Comparison of ENCODE assay signal across 9 cellular contexts in genomic region chr22:21009638-21010425, GRCh38. TPM values are rescaled to one million over a fixed set of nuclear protein-coding genes. Genes with fewer than 3 reads are reported as not detected.
DNase-seq lines count a peak whose midpoint lies in the region; ATAC-seq and TF ChIP-seq lines count a peak whose summit lies in the region.
"Had no signal": no experiment of that assay in that cellular context is flagged by ENCODE, and none has a peak within 500 bp of the region (broad histone marks: within the 10 kb centered on the region; RNA-seq: fewer than 3 reads in every experiment).

No MANE protein-coding gene starts in this region.

- no peak for ATAC-seq in activated T-helper 17 cell treated with anti-CD3 and anti-CD28 coated beads, Interleukin-2, amount 50 U/mL, for 72 hours (replicated peaks)
- ATAC-seq in GM21360 (IDR thresholded peaks at IDR 0.05; ENCODE audit: unreplicated experiment) = no peak

- H3K9me3 ChIP-seq in HEK293 (ENCODE audit: control insufficient read depth, insufficient read depth, low read depth, low read length) = no peaks in the 10 kb centered on the region
- no peaks in the 10 kb centered on the region for H3K9me3 ChIP-seq in iPS-20b (ENCODE audit: insufficient read depth, low read depth, low read length)

- no peaks in the 10 kb centered on the region for H3K36me3 Mint-ChIP-seq in activated CD4-positive, alpha-beta memory T cell treated with anti-CD3 and anti-CD28 coated beads, Interleukin-2, amount 10 ng/mL, durations not matched to agents 7 days and 5 days (ENCODE audit: low read depth)
- H3K36me3 Mint-ChIP-seq in activated T-helper 17 cell treated with anti-CD3 and anti-CD28 coated beads, Interleukin-2, amount 50 U/mL, for 72 hours (ENCODE audit: low read depth) = no peaks in the 10 kb centered on the region

- H3K4me3 ChIP-seq in HEK293 (ENCODE audit: low read depth, low read length) (no peak overlapping the region), iPS-20b (ENCODE audit: low read length) (peak overlapping the region; percentile 20; the same call in 1 of the 2 replicates)

- CTCF ChIA-PET in HEK293 (lab: Yijun Ruan, JAX) = interaction anchor here (0.7 kb wide), 1 partner anchor 36 kb away, joined by 3 read pairs; the partner anchor contains the start of gene LRRC74B
- CTCF ChIA-PET in activated CD4-positive, alpha-beta memory T cell treated with anti-CD3 and anti-CD28 coated beads, Interleukin-2, amount 10 ng/mL, durations not matched to agents 7 days and 5 days (lab: Charles Lee) = no interaction called here

- no peak overlapping the region for H3K27ac Mint-ChIP-seq in activated CD4-positive, alpha-beta memory T cell treated with anti-CD3 and anti-CD28 coated beads, Interleukin-2, amount 10 ng/mL, durations not matched to agents 7 days and 5 days
- no peak overlapping the region for H3K27ac Mint-ChIP-seq in activated T-helper 17 cell treated with anti-CD3 and anti-CD28 coated beads, Interleukin-2, amount 50 U/mL, for 72 hours

- no peak overlapping the region for H3K4me3 Mint-ChIP-seq in activated CD4-positive, alpha-beta memory T cell treated with anti-CD3 and anti-CD28 coated beads, Interleukin-2, amount 10 ng/mL, durations not matched to agents 7 days and 5 days
- no peak overlapping the region for H3K4me3 Mint-ChIP-seq in activated T-helper 17 cell treated with anti-CD3 and anti-CD28 coated beads, Interleukin-2, amount 50 U/mL, for 72 hours

- H3K27me3 Mint-ChIP-seq in activated CD4-positive, alpha-beta memory T cell treated with anti-CD3 and anti-CD28 coated beads, Interleukin-2, amount 10 ng/mL, durations not matched to agents 7 days and 5 days = no peaks in the 10 kb centered on the region
- no peaks in the 10 kb centered on the region for H3K27me3 Mint-ChIP-seq in activated T-helper 17 cell treated with anti-CD3 and anti-CD28 coated beads, Interleukin-2, amount 50 U/mL, for 72 hours

- TF ChIP-seq CTCF in HEK293 (tag by site-specific recombination; IDR thresholded peaks at IDR 0.05) = no peak

- peaks cover 0 to 9% of the 10 kb centered on the region in 2 experiments; a peak in 1 of 3 replicates for H3K36me3 ChIP-seq in HEK293 (ENCODE audit: control insufficient read depth in 2 of 2, insufficient read depth in 1 of 2, low read length in 2 of 2)
- 0 out of 2 replicates have a peak, but pooled peaks cover 3% of the 10 kb centered on the region for H3K36me3 ChIP-seq in iPS-20b (ENCODE audit: insufficient read depth, low read depth, low read length)

- no peaks in the 10 kb centered on the region for H3K4me1 ChIP-seq in HEK293 (ENCODE audit: control insufficient read depth, insufficient read depth, low read length)
- H3K4me1 ChIP-seq in iPS-20b (ENCODE audit: insufficient read depth, low read length) = peaks cover 18% of the 10 kb centered on the region

- no peaks in the 10 kb centered on the region for H3K9me3 Mint-ChIP-seq in activated CD4-positive, alpha-beta memory T cell treated with anti-CD3 and anti-CD28 coated beads, Interleukin-2, amount 10 ng/mL, durations not matched to agents 7 days and 5 days
- H3K9me3 Mint-ChIP-seq in activated T-helper 17 cell treated with anti-CD3 and anti-CD28 coated beads, Interleukin-2, amount 50 U/mL, for 72 hours = no peaks in the 10 kb centered on the region

- H3K27me3 ChIP-seq in iPS-20b (ENCODE audit: insufficient read depth, low read length) = peaks cover 12% of the 10 kb centered on the region; the same call in 1 of the 2 replicates

- peak; percentile 57 for DNase-seq in AG08395 (ENCODE audit: low spot score)
- DNase-seq in activated CD4-positive, alpha-beta memory T cell treated with anti-CD3 and anti-CD28 coated beads, Interleukin-2, amount 10 ng/mL, durations not matched to agents 7 days and 5 days = peak; percentile 44
- DNase-seq in stimulated activated CD8-positive, alpha-beta memory T cell treated with anti-CD3 and anti-CD28 coated beads, Interleukin-4, amount 100 ng/mL, for 48 hours = no peak
- no peak for DNase-seq in 8988T
- DNase-seq: NCI-H524 had no signal

- H3K27ac ChIP-seq in HEK293 (ENCODE audit: extremely low read depth, low read depth, low read length) = no peak overlapping the region
- peak overlapping the region; percentile 38 for H3K27ac ChIP-seq in iPS-20b (ENCODE audit: low read length)

- H3K4me1 Mint-ChIP-seq in activated CD4-positive, alpha-beta memory T cell treated with anti-CD3 and anti-CD28 coated beads, Interleukin-2, amount 10 ng/mL, durations not matched to agents 7 days and 5 days = peaks cover 11% of the 10 kb centered on the region
- H3K4me1 Mint-ChIP-seq in activated T-helper 17 cell treated with anti-CD3 and anti-CD28 coated beads, Interleukin-2, amount 50 U/mL, for 72 hours = peaks cover 10% of the 10 kb centered on the region

- H3K9ac ChIP-seq in iPS-20b (ENCODE audit: low read depth, low read length) = peak overlapping the region; percentile 6; the same call in 1 of the 2 replicates

- POLR2A ChIA-PET in HEK293 (lab: Yijun Ruan, JAX) = interaction anchor here (1.9 kb wide), 1 partner anchor 28 kb away, joined by 8 read pairs; the partner anchor contains the start of gene LZTR1
- POLR2A ChIA-PET in activated CD4-positive, alpha-beta memory T cell treated with anti-CD3 and anti-CD28 coated beads, Interleukin-2, amount 10 ng/mL, durations not matched to agents 7 days and 5 days (lab: Charles Lee) = interaction anchor here (1.3 kb wide), 1 partner anchor 11 kb away, joined by 3 read pairs; no protein-coding TSS in a partner anchor

TF ChIP-seq in HEK293, 187 proteins besides CTCF, POLR2A, EP300 and RAD21 (continues in another document):
- TF ChIP-seq KLF10 (tag by site-specific recombination; IDR thresholded peaks at IDR 0.05) (no peak), PRDM10 (tag by site-specific recombination; IDR thresholded peaks at IDR 0.05) (peak; percentile 87), ZNF658 (tag by site-specific recombination; IDR thresholded peaks at IDR 0.05) (no peak)

RNA-seq across cellular contexts. Expression of gene P2RX6, which starts 5.1 kb away (rescaled TPM):
- under 1 TPM; 0.08 to 0.23 TPM for total RNA-seq in activated CD4-positive, alpha-beta memory T cell treated with anti-CD3 and anti-CD28 coated beads, Interleukin-2, amount 10 ng/mL, durations not matched to agents 7 days and 5 days
- total RNA-seq in activated T-helper 17 cell treated with anti-CD3 and anti-CD28 coated beads, Interleukin-2, amount 50 U/mL, for 72 hours = under 1 TPM in 1 of 2 donors, not detected in 1; 0.28 TPM

RNA-seq across cellular contexts. Expression of gene THAP7, which starts 7.9 kb away (rescaled TPM):
- 10 to 100 TPM; 24.7 to 25.4 TPM for total RNA-seq in activated CD4-positive, alpha-beta memory T cell treated with anti-CD3 and anti-CD28 coated beads, Interleukin-2, amount 10 ng/mL, durations not matched to agents 7 days and 5 days
- 10 to 100 TPM; 19.6 to 27.1 TPM for total RNA-seq in activated T-helper 17 cell treated with anti-CD3 and anti-CD28 coated beads, Interleukin-2, amount 50 U/mL, for 72 hours

RNA-seq across cellular contexts. Expression of gene SLC7A4, which starts 22.5 kb away (rescaled TPM):
- not detected for total RNA-seq in activated CD4-positive, alpha-beta memory T cell treated with anti-CD3 and anti-CD28 coated beads, Interleukin-2, amount 10 ng/mL, durations not matched to agents 7 days and 5 days
- not detected for total RNA-seq in activated T-helper 17 cell treated with anti-CD3 and anti-CD28 coated beads, Interleukin-2, amount 50 U/mL, for 72 hours

RNA-seq across cellular contexts. Expression of gene LZTR1, which starts 27.7 kb away (rescaled TPM):
- 10 to 100 TPM; 53.3 to 60.3 TPM for total RNA-seq in activated CD4-positive, alpha-beta memory T cell treated with anti-CD3 and anti-CD28 coated beads, Interleukin-2, amount 10 ng/mL, durations not matched to agents 7 days and 5 days
- total RNA-seq in activated T-helper 17 cell treated with anti-CD3 and anti-CD28 coated beads, Interleukin-2, amount 50 U/mL, for 72 hours = 10 to 100 TPM; 40.0 to 68.7 TPM

RNA-seq across cellular contexts. Expression of gene LRRC74B, which starts 35.9 kb away (rescaled TPM):
- not detected for total RNA-seq in activated CD4-positive, alpha-beta memory T cell treated with anti-CD3 and anti-CD28 coated beads, Interleukin-2, amount 10 ng/mL, durations not matched to agents 7 days and 5 days
- not detected for total RNA-seq in activated T-helper 17 cell treated with anti-CD3 and anti-CD28 coated beads, Interleukin-2, amount 50 U/mL, for 72 hours

Comparison
In these comparisons a context has a peak if more than half of its experiments do, and no peak if none do; other contexts are left out.
1. DNase-seq: peak in AG08395 (single experiment) and activated CD4-positive, alpha-beta memory T cell treated with anti-CD3 and anti-CD28 coated beads, Interleukin-2, amount 10 ng/mL, durations not matched to agents 7 days and 5 days (single experiment); none in stimulated activated CD8-positive, alpha-beta memory T cell treated with anti-CD3 and anti-CD28 coated beads, Interleukin-4, amount 100 ng/mL, for 48 hours (single experiment) and 8988T (single experiment).